ENCODE assay signal across 8 cellular contexts in the genomic region with DNA sequence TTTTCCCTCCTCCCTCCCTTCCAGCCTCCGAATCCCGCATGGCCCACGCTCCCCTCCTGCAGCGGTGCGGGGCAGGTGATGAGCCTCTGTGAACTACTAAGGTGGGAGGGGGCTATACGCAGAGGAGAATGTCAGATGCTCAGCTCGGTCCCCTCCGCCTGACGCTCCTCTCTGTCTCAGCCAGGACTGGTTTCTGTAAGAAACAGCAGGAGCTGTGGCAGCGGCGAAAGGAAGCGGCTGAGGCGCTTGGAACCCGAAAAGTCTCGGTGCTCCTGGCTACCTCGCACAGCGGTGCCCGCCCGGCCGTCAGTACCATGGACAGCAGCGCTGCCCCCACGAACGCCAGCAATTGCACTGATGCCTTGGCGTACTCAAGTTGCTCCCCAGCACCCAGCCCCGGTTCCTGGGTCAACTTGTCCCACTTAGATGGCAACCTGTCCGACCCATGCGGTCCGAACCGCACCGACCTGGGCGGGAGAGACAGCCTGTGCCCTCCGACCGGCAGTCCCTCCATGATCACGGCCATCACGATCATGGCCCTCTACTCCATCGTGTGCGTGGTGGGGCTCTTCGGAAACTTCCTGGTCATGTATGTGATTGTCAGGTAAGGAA. TPM values are rescaled to one million over a fixed set of nuclear protein-coding genes. Genes with fewer than 3 reads are reported as not detected.
DNase-seq lines count a peak whose midpoint lies in the region; ATAC-seq, FAIRE-seq and TF ChIP-seq lines count a peak whose summit lies in the region.

Gene OPRM1, plus strand, starts transcription at position 10 of the 612 bp plus-strand sequence. Its CDS starts 305 bp downstream, at position 315.

- H3K9ac ChIP-seq in mammary epithelial cell (ENCODE audit: insufficient read depth, low read length), result no peak within 1 kb of the TSS

- BruUV-seq in mammary epithelial cell (replicated peaks; lab: Mats Ljungman, UMichigan), result no TSS peak

- WGBS in mammary epithelial cell (ENCODE audit: low coverage, missing lambda C conversion rate), result 20% methylated on average over 25 of the region's 38 CpGs

- TF ChIP-seq CTCF in GM10266 (IDR thresholded peaks at IDR 0.05; ENCODE audit: control insufficient read depth, insufficient read depth, low read depth, missing control alignments), result no peak
- TF ChIP-seq CTCF in LNCaP clone FGC (IDR thresholded peaks at IDR 0.05; ENCODE audit: control insufficient read depth, extremely low read depth, insufficient read depth), result no peak
- TF ChIP-seq CTCF in mammary epithelial cell (conservative IDR thresholded peaks at IDR 0.05 in 1 of 2, IDR thresholded peaks at IDR 0.05 in 1 of 2; ENCODE audit: extremely low read depth in 1 of 2, insufficient read depth in 1 of 2, low read depth in 1 of 2, low read length in 2 of 2), result no peak
- TF ChIP-seq CTCF in lower lobe of right lung (IDR thresholded peaks at IDR 0.05), result no peak

- TF ChIP-seq POLR2A in GM12891 (IDR thresholded peaks at IDR 0.05; ENCODE audit: low read depth, low read length), result no peak

- H3K4me2 ChIP-seq in mammary epithelial cell (ENCODE audit: insufficient read depth, low read depth, low read length), result no peak within 1 kb of the TSS

- DNase-seq in GM10266 (ENCODE audit: extremely low spot score), result peak; percentile 19
- DNase-seq in LNCaP clone FGC (ENCODE audit: low read depth), result peak; percentile 1
- peak; percentile 24 for DNase-seq in mammary epithelial cell
- peak; percentile 46 for DNase-seq in lower lobe of right lung
- DNase-seq in NCI-H2107 treated with DMSO at 0.1 percent for 48 hours (lab: John Stamatoyannopoulos, UW; ENCODE audit: unreplicated experiment), result no peak
- no peak for DNase-seq in GM12891 (ENCODE audit: insufficient read length, low spot score)
- no peak for DNase-seq in GDM1 (lab: John Stamatoyannopoulos, UW)

- H3K4me3 ChIP-seq in LNCaP clone FGC (ENCODE audit: low read depth, low read length) (no peak within 1 kb of the TSS), mammary epithelial cell (replicated peaks in 1 of 3; ENCODE audit: insufficient read depth in 1 of 3, low read depth in 2 of 3, low read length in 3 of 3) (no peak within 1 kb of the TSS), lower lobe of right lung (no peak within 1 kb of the TSS)

- dilution Hi-C loops in mammary epithelial cell (cut with HindIII; ENCODE audit: low sequenced_read_pairs), result no loop called here

- intact Hi-C loops in mammary epithelial cell (cut with micrococcal nuclease), result no loop called here
- intact Hi-C loops in lower lobe of right lung (cut with DNase I), result no loop called here

- no peaks in the 10 kb centered on the region for H3K79me2 ChIP-seq in mammary epithelial cell (ENCODE audit: insufficient read depth, low read length)

- H3K27ac ChIP-seq in mammary epithelial cell (ENCODE audit: insufficient read depth, low read depth, low read length) (no peak within 1 kb of the TSS), lower lobe of right lung (no peak within 1 kb of the TSS)

- CTCF ChIA-PET in mammary epithelial cell (lab: Charles Lee; ENCODE audit: low non-redundant PET), result no interaction called here

- ATAC-seq in lower lobe of right lung (peak; percentile 45 to 64), HG03520 (IDR thresholded peaks at IDR 0.05; ENCODE audit: unreplicated experiment) (no peak)

- no peak within 1 kb of the TSS for H2AFZ ChIP-seq in mammary epithelial cell (ENCODE audit: low read depth, low read length)

- H3K27me3 ChIP-seq in mammary epithelial cell (ENCODE audit: insufficient read depth, low read length), result no peaks in the 10 kb centered on the region
- peaks cover 16% of the 10 kb centered on the region for H3K27me3 ChIP-seq in lower lobe of right lung (ENCODE audit: low read depth)

- H3K9me3 ChIP-seq in mammary epithelial cell (replicated peaks; ENCODE audit: insufficient read depth, low read length), result no peaks in the 10 kb centered on the region
- H3K9me3 ChIP-seq in lower lobe of right lung, result no peaks in the 10 kb centered on the region

- H3K36me3 ChIP-seq in mammary epithelial cell (ENCODE audit: insufficient read depth, low read length) (no peaks in the 10 kb centered on the region), lower lobe of right lung (no peaks in the 10 kb centered on the region)

- in situ Hi-C loops in mammary epithelial cell (cut with MboI; ENCODE audit: low sequenced_read_pairs in 2 of 2), result no loop called here

- no peak for FAIRE-seq in GM12891 (lab: Jason Lieb, UNC)

- H3K4me1 ChIP-seq in mammary epithelial cell (ENCODE audit: insufficient read depth, low read length) (no peaks in the 10 kb centered on the region), lower lobe of right lung (no peaks in the 10 kb centered on the region)

- H4K20me1 ChIP-seq in mammary epithelial cell (ENCODE audit: insufficient read depth, low read length), result no peaks in the 10 kb centered on the region

TF ChIP-seq in GM12891, 5 proteins besides CTCF, POLR2A, EP300 and RAD21:
- TF ChIP-seq SPI1 (IDR thresholded peaks at IDR 0.05; ENCODE audit: low read depth, low read length) (no peak), PAX5 (IDR thresholded peaks at IDR 0.05; ENCODE audit: insufficient read depth, low read length, severe bottlenecking) (no peak), POU2F2 (IDR thresholded peaks at IDR 0.05; ENCODE audit: low read depth, low read length) (no peak), POLR2AphosphoS5 (IDR thresholded peaks at IDR 0.05; ENCODE audit: low read depth, low read length) (no peak), TAF1 (IDR thresholded peaks at IDR 0.05; ENCODE audit: low read depth, low read length) (no peak)

RNA-seq across cellular contexts. Expression of gene OPRM1, which starts in this region (rescaled TPM):
- not detected for total RNA-seq in mammary epithelial cell
- not detected for polyA plus RNA-seq in mammary epithelial cell
- polyA minus RNA-seq in mammary epithelial cell, result not detected
- total RNA-seq in lower lobe of right lung, result not detected
- polyA plus RNA-seq in GM12891 (2012; ENCODE audit: low read depth, missing spikeins), result not detected

Comparison
In these comparisons a context has a peak if more than half of its experiments do, and no peak if none do; other contexts are left out.
1. Peak in DNase-seq in mammary epithelial cell; RNA of the gene not detected or under 1 TPM.
2. Peak in DNase-seq and ATAC-seq in lower lobe of right lung; RNA of the gene not detected or under 1 TPM.
3. DNase-seq: peak in GM10266 (single experiment) and LNCaP clone FGC (single experiment); none in NCI-H2107 treated with DMSO at 0.1 percent for 48 hours (single experiment), GM12891 (single experiment) and GDM1 (single experiment).